ENCODE assay signal across 17 cellular contexts in the genomic region with DNA sequence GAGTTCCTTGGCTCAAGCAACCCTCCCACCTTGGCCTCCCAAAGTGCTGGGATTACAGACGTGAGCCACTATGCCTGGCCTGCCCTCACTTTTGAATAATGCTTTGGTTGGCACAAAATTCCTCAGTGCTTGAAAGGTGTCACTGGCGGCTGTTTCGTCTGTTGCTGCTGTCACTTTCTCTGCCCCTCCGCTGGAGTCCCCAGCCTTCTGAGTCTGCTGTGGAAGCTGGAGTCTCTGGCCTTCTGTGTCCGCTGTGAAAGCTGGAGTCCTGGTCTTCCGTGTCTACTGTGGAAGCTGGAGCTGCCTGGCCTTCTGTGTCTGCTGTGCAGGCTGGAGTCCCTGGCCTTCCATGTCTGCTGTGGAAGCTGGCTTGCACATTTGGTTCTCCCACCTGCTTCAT. TPM values are rescaled to one million over a fixed set of nuclear protein-coding genes. Genes with fewer than 3 reads are reported as not detected.
"Had no signal": no experiment of that assay in that cellular context is flagged by ENCODE, and none has a peak within 500 bp of the region (broad histone marks: within the 10 kb centered on the region; RNA-seq: fewer than 3 reads in every experiment).

No MANE protein-coding gene starts in this region.

- H3K4me1 Mint-ChIP-seq: neural crest cell had no signal

- H3K27me3 ChIP-seq: colonic mucosa, heart left ventricle, pancreas, thyroid gland had no signal

- H3K4me3 Mint-ChIP-seq: neural crest cell had no signal

- H3K4me3 ChIP-seq: cardiac muscle cell, colonic mucosa, heart left ventricle, pancreas, thyroid gland had no signal

- H3K27ac ChIP-seq: cardiac muscle cell, colonic mucosa, pancreas, thyroid gland had no signal

- ATAC-seq: pancreas had no signal

- H3K9me3 ChIP-seq: colonic mucosa, heart left ventricle, pancreas, thyroid gland had no signal

- H3K9me3 Mint-ChIP-seq: neural crest cell had no signal

- DNase-seq: activated CD4-positive, alpha-beta T cell treated with anti-CD3 and anti-CD28 coated beads for 4 hours; activated effector memory CD4-positive, alpha-beta T cell treated with anti-CD3 and anti-CD28 coated beads, Interleukin-2, amount 50 U/mL, for 16 hours; activated T-cell treated with anti-CD3 and anti-CD28 coated beads, Interleukin-2, amount 50 U/mL, for 1 hour; colonic mucosa; effector CD4-positive, alpha-beta T cell; heart left ventricle; islet precursor cell; left ventricle myocardium superior; mesendoderm; retina; thyroid gland had no signal

- H3K36me3 ChIP-seq: cardiac muscle cell, colonic mucosa, heart left ventricle, pancreas, thyroid gland had no signal

- H3K4me1 ChIP-seq: colonic mucosa, pancreas, thyroid gland had no signal

RNA-seq across cellular contexts. Expression of gene KRTAP5-1, which starts 4.9 kb away (rescaled TPM):
- total RNA-seq: cardiac muscle cell, colonic mucosa, fibroblast of lung, frontal cortex, heart left ventricle, left ventricle myocardium superior, neural crest cell, pancreas, skeletal muscle tissue, thyroid gland had no signal
- polyA plus RNA-seq: cardiac muscle cell, fibroblast of lung, heart left ventricle had no signal

RNA-seq across cellular contexts. Expression of gene KRTAP5-2, which starts 8.1 kb away (rescaled TPM):
- total RNA-seq: cardiac muscle cell, colonic mucosa, fibroblast of lung, frontal cortex, heart left ventricle, left ventricle myocardium superior, neural crest cell, pancreas, skeletal muscle tissue, thyroid gland had no signal
- polyA plus RNA-seq: cardiac muscle cell, fibroblast of lung, heart left ventricle had no signal

RNA-seq across cellular contexts. Expression of gene KRTAP5-3, which starts 18.3 kb away (rescaled TPM):
- total RNA-seq: cardiac muscle cell, colonic mucosa, fibroblast of lung, frontal cortex, heart left ventricle, left ventricle myocardium superior, neural crest cell, pancreas, skeletal muscle tissue, thyroid gland had no signal
- polyA plus RNA-seq: cardiac muscle cell, fibroblast of lung, heart left ventricle, pancreas had no signal

RNA-seq across cellular contexts. Expression of gene KRTAP5-4, which starts 31.9 kb away (rescaled TPM):
- total RNA-seq: cardiac muscle cell, colonic mucosa, fibroblast of lung, frontal cortex, heart left ventricle, left ventricle myocardium superior, neural crest cell, pancreas, skeletal muscle tissue, thyroid gland had no signal
- polyA plus RNA-seq: cardiac muscle cell, fibroblast of lung, heart left ventricle, pancreas had no signal
